In genomic region chr11:75561426-75562047, GRCh38 we compare ENCODE assay signal across 8 cellular contexts. TPM values are rescaled to one million over a fixed set of nuclear protein-coding genes. Genes with fewer than 3 reads are reported as not detected.
DNase-seq lines count a peak whose midpoint lies in the region; ATAC-seq and TF ChIP-seq lines count a peak whose summit lies in the region.

No MANE protein-coding gene starts in this region.

- peak overlapping the region; percentile 99 for H3K27ac Mint-ChIP-seq in progenitor cell of endocrine pancreas

- no peaks in the 10 kb centered on the region for H3K27me3 Mint-ChIP-seq in progenitor cell of endocrine pancreas

- no peaks in the 10 kb centered on the region for H4K20me1 ChIP-seq in MM.1S (ENCODE audit: insufficient read depth, low read length)

- no peaks in the 10 kb centered on the region for H3F3A ChIP-seq in MM.1S (ENCODE audit: insufficient read depth, low read length)

- peak overlapping the region; percentile 78 for H3K4me2 ChIP-seq in MM.1S (ENCODE audit: low read depth, low read length)

- peak overlapping the region; percentile 74 for H2AFZ ChIP-seq in MM.1S (ENCODE audit: low read length)

- H3K4me1 Mint-ChIP-seq in progenitor cell of endocrine pancreas (ENCODE audit: low read depth): peaks cover 40% of the 10 kb centered on the region

- H3K79me2 ChIP-seq in MM.1S (ENCODE audit: low read length): no peaks in the 10 kb centered on the region

- no peaks in the 10 kb centered on the region for H3K9me3 ChIP-seq in MM.1S (replicated peaks; ENCODE audit: insufficient read depth, low read length)

- no peak for DNase-seq in GM12865 (ENCODE audit: low read depth)
- no peak for DNase-seq in MM.1S
- DNase-seq in epithelial cell of prostate (ENCODE audit: low read depth, low spot score): no peak
- no peak for DNase-seq in progenitor cell of endocrine pancreas (ENCODE audit: low spot score, unreplicated experiment)
- no peak for DNase-seq in H4 (ENCODE audit: low spot score)
- no peak for DNase-seq in NCI-H1092 (lab: John Stamatoyannopoulos, UW)
- no peak for DNase-seq in SKM-1 treated with dmso at 0.1 percent for 144 hours (lab: John Stamatoyannopoulos, UW; ENCODE audit: unreplicated experiment)

- H3K9ac ChIP-seq in MM.1S (ENCODE audit: low read length): no peak overlapping the region; the same call in 1 of the 2 replicates

- no peaks in the 10 kb centered on the region for H3K4me1 ChIP-seq in MM.1S (ENCODE audit: low read length)

- H3K9me3 Mint-ChIP-seq in progenitor cell of endocrine pancreas (ENCODE audit: low read depth): no peaks in the 10 kb centered on the region

- no peak for ATAC-seq in GM21447 (IDR thresholded peaks at IDR 0.05; ENCODE audit: unreplicated experiment)

- H3K4me3 Mint-ChIP-seq in progenitor cell of endocrine pancreas (ENCODE audit: low read depth): peak overlapping the region; percentile 99

- no peak for TF ChIP-seq CTCF in GM12865 (IDR thresholded peaks at IDR 0.05; ENCODE audit: insufficient read depth, low read depth, low read length, missing control alignments)
- no peak for TF ChIP-seq CTCF in MM.1S (IDR thresholded peaks at IDR 0.05; ENCODE audit: low read length)
- TF ChIP-seq CTCF in progenitor cell of endocrine pancreas (IDR thresholded peaks at IDR 0.05; ENCODE audit: unreplicated experiment): no peak

- H3K4me3 ChIP-seq in GM12865 (ENCODE audit: low read depth, low read length): peak overlapping the region; percentile 75
- H3K4me3 ChIP-seq in MM.1S (ENCODE audit: low read length): peak overlapping the region; percentile 58

- peaks cover 34% of the 10 kb centered on the region for H3K27me3 ChIP-seq in MM.1S (replicated peaks; ENCODE audit: insufficient read depth, low read length)

- no peak overlapping the region for H3K27ac ChIP-seq in MM.1S (ENCODE audit: low read length)
- H3K27ac ChIP-seq in epithelial cell of prostate: peak overlapping the region; percentile 94

- no peaks in the 10 kb centered on the region for H3K36me3 ChIP-seq in MM.1S (replicated peaks; ENCODE audit: insufficient read depth, low read length)

- H3K36me3 Mint-ChIP-seq in progenitor cell of endocrine pancreas (ENCODE audit: insufficient read depth): no peaks in the 10 kb centered on the region

- no peaks in the 10 kb centered on the region for H3K9me2 ChIP-seq in MM.1S (replicated peaks; ENCODE audit: insufficient read depth, low read length)

RNA-seq across cellular contexts. Expression of gene SERPINH1, which starts 0.5 kb away (rescaled TPM):
- total RNA-seq in progenitor cell of endocrine pancreas: 223 and 234 TPM in 2 replicates
- total RNA-seq in H4 (2014; rRNA removed; shearing (Covaris generic)): 986 and 1,416 TPM in 2 replicates

RNA-seq across cellular contexts. Expression of gene GDPD5, which starts 35.8 kb away (rescaled TPM):
- 32.4 and 33.1 TPM in 2 replicates for total RNA-seq in progenitor cell of endocrine pancreas
- total RNA-seq in H4 (2014; rRNA removed; shearing (Covaris generic)): 6.8 and 8.0 TPM in 2 replicates
